Comparison of ENCODE assay signal across 8 cellular contexts in the genomic region with DNA sequence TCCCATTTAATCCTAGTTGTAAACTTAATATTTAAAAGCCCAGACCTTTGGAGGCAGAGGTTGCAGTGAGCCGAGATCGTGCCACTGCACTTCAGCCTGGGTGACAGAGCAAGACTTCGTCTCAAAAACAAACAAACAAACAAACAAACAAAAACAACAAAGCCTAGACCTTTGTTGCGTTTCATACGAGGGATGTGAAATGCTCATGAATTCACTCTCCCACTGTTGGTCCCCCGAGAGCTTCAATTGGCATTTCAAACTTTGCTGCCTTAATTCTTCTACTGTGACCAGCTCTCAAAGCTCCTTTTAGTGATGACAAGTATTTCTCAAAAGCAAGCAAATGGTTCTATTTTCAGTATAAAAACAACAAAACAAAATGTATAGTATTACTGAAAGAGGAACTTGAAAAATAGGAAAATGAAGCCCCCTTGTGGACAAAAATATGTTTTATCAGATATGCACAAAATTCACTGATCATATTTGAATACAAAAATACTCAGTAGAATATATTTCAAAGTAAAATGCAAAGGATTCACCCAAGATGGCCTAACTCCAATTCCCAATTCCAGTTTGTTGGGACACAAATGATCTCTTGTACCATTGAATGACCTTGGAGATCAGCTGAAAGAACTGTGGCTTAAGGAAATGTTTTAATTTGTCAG.
DNase-seq lines count a peak whose midpoint lies in the region; ATAC-seq, FAIRE-seq and TF ChIP-seq lines count a peak whose summit lies in the region.

No MANE protein-coding gene starts in this region.

- H3K4me1 ChIP-seq in foreskin keratinocyte, result no peaks in the 10 kb centered on the region

- ATAC-seq in foreskin keratinocyte, result no peak
- no peak for ATAC-seq in HG02763 (IDR thresholded peaks at IDR 0.05; ENCODE audit: unreplicated experiment)
- ATAC-seq in GM21737 (IDR thresholded peaks at IDR 0.05; ENCODE audit: unreplicated experiment), result no peak

- in situ Hi-C loops in Caki2 (cut with HindIII; ENCODE audit: low pct_unique_long_range_greater_than_20kb, low sequenced_read_pairs), result no loop called here

- H3K4me3 ChIP-seq in Jurkat, Clone E6-1 (ENCODE audit: low read length), result no peak overlapping the region

- H3K27ac ChIP-seq in foreskin keratinocyte, result no peak overlapping the region

- DNase-seq in Caki2 (ENCODE audit: low read depth) (peak; percentile 19), foreskin keratinocyte (peak in 1 of 2 donors; percentile 24), pons (ENCODE audit: low spot score) (peak; percentile 79)
- peak; percentile 50 for DNase-seq in Jurkat, Clone E6-1 (ENCODE audit: low read depth, low spot score)
- no peak for DNase-seq in stimulated activated CD4-positive, alpha-beta T cell treated with anti-CD3 and anti-CD28 coated beads, Interleukin-4, amount 100 ng/mL, for 24 hours

- H3K27me3 ChIP-seq in foreskin keratinocyte, result peaks cover 1% of the 10 kb centered on the region

- TF ChIP-seq CTCF in foreskin keratinocyte (conservative IDR thresholded peaks at IDR 0.05), result peak; percentile 76

- peak; percentile 82 for FAIRE-seq in TTC549 (lab: Jason Lieb, UNC)
